ENCODE assay signal across 8 cellular contexts in the genomic region with DNA sequence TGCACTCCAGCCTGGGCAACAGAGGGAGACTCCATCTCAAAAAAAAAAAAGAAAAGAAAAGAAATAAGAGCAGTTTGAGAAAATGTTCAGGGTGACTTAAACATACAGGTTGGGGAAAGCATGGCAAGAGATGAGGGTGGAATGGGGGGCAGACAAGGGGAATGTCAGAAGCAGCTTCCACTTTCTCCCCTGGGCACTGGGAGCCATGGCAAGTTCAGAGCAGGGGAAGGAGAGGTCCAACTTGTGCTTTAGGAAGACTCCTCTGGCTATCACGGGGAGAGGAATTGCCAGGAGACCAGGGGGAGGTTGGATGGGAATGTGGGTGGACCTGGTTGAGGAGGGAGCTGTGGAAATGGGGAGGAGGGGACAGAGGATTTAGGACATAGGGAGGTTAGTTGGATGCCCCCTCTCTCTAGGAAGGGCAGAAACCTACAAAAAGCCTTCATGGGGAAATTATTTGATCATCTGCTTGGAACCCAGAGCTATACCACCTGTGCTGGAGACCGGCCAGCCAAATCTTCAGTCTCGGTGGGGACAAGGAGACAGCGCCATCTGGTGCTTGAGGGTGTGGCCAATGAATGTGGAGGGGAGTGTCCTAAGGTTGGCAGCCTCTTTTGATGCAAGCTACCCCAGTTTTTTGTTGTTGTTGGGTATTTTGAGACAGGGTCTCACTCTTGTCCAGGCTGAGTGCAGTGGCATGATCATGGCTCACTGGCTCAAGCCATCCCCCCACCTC. TPM values are rescaled to one million over a fixed set of nuclear protein-coding genes. Genes with fewer than 3 reads are reported as not detected.
A peak's percentile ranks its signal among the peaks of the same experiment; 100 is the strongest.
DNase-seq lines count a peak whose midpoint lies in the region; ATAC-seq and TF ChIP-seq lines count a peak whose summit lies in the region.

No MANE protein-coding gene starts in this region.

- peaks cover 24% of the 10 kb centered on the region for H3K36me3 Mint-ChIP-seq in Calu3 (ENCODE audit: insufficient read depth, unreplicated experiment)
- peaks cover 24% of the 10 kb centered on the region for H3K36me3 Mint-ChIP-seq in activated T-helper 2 cell treated with anti-CD3 and anti-CD28 coated beads, Interferon-gamma antibody, Interleukin-2, Interleukin-4, amounts not matched to agents 10 μg/mL and 5 μg/mL and 100 μg/mL, durations not matched to agents 14 hours and 24 hours and 36 hours (ENCODE audit: low read depth)

- no peaks in the 10 kb centered on the region for H3K4me1 Mint-ChIP-seq in Calu3 (ENCODE audit: low read depth, unreplicated experiment)
- peaks cover 5% of the 10 kb centered on the region for H3K4me1 Mint-ChIP-seq in activated T-helper 2 cell treated with anti-CD3 and anti-CD28 coated beads, Interferon-gamma antibody, Interleukin-2, Interleukin-4, amounts not matched to agents 10 μg/mL and 5 μg/mL and 100 μg/mL, durations not matched to agents 14 hours and 24 hours and 36 hours (ENCODE audit: low read depth)

- H3K9me3 Mint-ChIP-seq in Calu3 (ENCODE audit: low read depth, unreplicated experiment) = no peaks in the 10 kb centered on the region
- no peaks in the 10 kb centered on the region for H3K9me3 Mint-ChIP-seq in activated T-helper 2 cell treated with anti-CD3 and anti-CD28 coated beads, Interferon-gamma antibody, Interleukin-2, Interleukin-4, amounts not matched to agents 10 μg/mL and 5 μg/mL and 100 μg/mL, durations not matched to agents 14 hours and 24 hours and 36 hours

- no peaks in the 10 kb centered on the region for H3K27me3 ChIP-seq in right cardiac atrium (ENCODE audit: control insufficient read depth, insufficient read depth)

- TF ChIP-seq CTCF in Calu3 (IDR thresholded peaks at IDR 0.05; ENCODE audit: unreplicated experiment) = no peak

- BruUV-seq in Calu3 (replicated peaks; lab: Mats Ljungman, UMichigan) = no TSS peak

- no peaks in the 10 kb centered on the region for H3K4me1 ChIP-seq in right cardiac atrium (ENCODE audit: control insufficient read depth, insufficient read depth, low read length)

- no peaks in the 10 kb centered on the region for H3K9me3 ChIP-seq in right cardiac atrium (ENCODE audit: control insufficient read depth, low read length)

- CTCF ChIA-PET in Calu3 (lab: Charles Lee) = interaction anchor here (0.5 to 2.0 kb wide), 5 partner anchors 11 to 244 kb away, joined by 3 to 10 read pairs (median 4); no protein-coding TSS in a partner anchor

- H3K27ac Mint-ChIP-seq in Calu3 (ENCODE audit: unreplicated experiment) = peak overlapping the region; percentile 8
- H3K27ac Mint-ChIP-seq in activated T-helper 2 cell treated with anti-CD3 and anti-CD28 coated beads, Interferon-gamma antibody, Interleukin-2, Interleukin-4, amounts not matched to agents 10 μg/mL and 5 μg/mL and 100 μg/mL, durations not matched to agents 14 hours and 24 hours and 36 hours = no peak overlapping the region

- intact Hi-C loops in Calu3 (cut with micrococcal nuclease; ENCODE audit: unreplicated experiment) = loop anchor here (10.0 kb wide), 2 partner anchors 241 to 281 kb away; no protein-coding TSS in a partner anchor
- intact Hi-C loops in activated T-helper 2 cell treated with anti-CD3 and anti-CD28 coated beads, Interferon-gamma antibody, Interleukin-2, Interleukin-4, amounts not matched to agents 10 μg/mL and 5 μg/mL and 100 μg/mL, durations not matched to agents 14 hours and 24 hours and 36 hours (cut with micrococcal nuclease) = loop anchor here (5.0 kb wide), 1 partner anchor 226 kb away; no protein-coding TSS in a partner anchor
- intact Hi-C loops in right cardiac atrium (cut with DNase I) = loop anchor here in 3 of 4 donors (10.0 kb wide), 2 partner anchors 231 to 241 kb away; no protein-coding TSS in a partner anchor

- H3K27me3 Mint-ChIP-seq in Calu3 (ENCODE audit: unreplicated experiment) = no peaks in the 10 kb centered on the region
- no peaks in the 10 kb centered on the region for H3K27me3 Mint-ChIP-seq in activated T-helper 2 cell treated with anti-CD3 and anti-CD28 coated beads, Interferon-gamma antibody, Interleukin-2, Interleukin-4, amounts not matched to agents 10 μg/mL and 5 μg/mL and 100 μg/mL, durations not matched to agents 14 hours and 24 hours and 36 hours (ENCODE audit: low read depth)

- ATAC-seq in right cardiac atrium (no peak), GM18907 (IDR thresholded peaks at IDR 0.05; ENCODE audit: unreplicated experiment) (no peak)

- H3K4me3 Mint-ChIP-seq in Calu3 (ENCODE audit: low read depth, unreplicated experiment) = no peak overlapping the region
- no peak overlapping the region for H3K4me3 Mint-ChIP-seq in activated T-helper 2 cell treated with anti-CD3 and anti-CD28 coated beads, Interferon-gamma antibody, Interleukin-2, Interleukin-4, amounts not matched to agents 10 μg/mL and 5 μg/mL and 100 μg/mL, durations not matched to agents 14 hours and 24 hours and 36 hours (ENCODE audit: low read depth)

- DNase-seq in Calu3 = peak; percentile 60
- peak; percentile 74 for DNase-seq in HuH-7 (ENCODE audit: low spot score)
- peak; percentile 88 for DNase-seq in RPMI8226
- DNase-seq in activated T-helper 2 cell treated with anti-CD3 and anti-CD28 coated beads, Interferon-gamma antibody, Interleukin-2, Interleukin-4, amounts not matched to agents 10 μg/mL and 5 μg/mL and 100 μg/mL, durations not matched to agents 14 hours and 24 hours and 36 hours (ENCODE audit: low spot score) = peak; percentile 67
- peak in 2 of 3 donors; percentile 68 to 78 for DNase-seq in right cardiac atrium
- peak; percentile 66 for DNase-seq in stimulated activated CD4-positive, alpha-beta T cell treated with anti-CD3 and anti-CD28 coated beads, Interleukin-4, amount 100 ng/mL, for 1 hour
- no peak for DNase-seq in occipital lobe (lab: John Stamatoyannopoulos, UW)

- no peak overlapping the region for H3K4me3 ChIP-seq in right cardiac atrium (ENCODE audit: low read length)

- 31% methylated on average over 4 of the region's 4 CpGs for WGBS in right cardiac atrium

- H3K27ac ChIP-seq in right cardiac atrium (ENCODE audit: low read length) = no peak overlapping the region

RNA-seq across cellular contexts. Expression of gene STRN4, which starts 7.3 kb away (rescaled TPM):
- total RNA-seq in Calu3 (2022) (149 and 151 TPM in 2 replicates), right cardiac atrium (10 to 100 TPM; 49.0 to 69.8 (median 54.7) TPM), occipital lobe (85.2 TPM)
- total RNA-seq in activated T-helper 2 cell treated with anti-CD3 and anti-CD28 coated beads, Interferon-gamma antibody, Interleukin-2, Interleukin-4, amounts not matched to agents 10 μg/mL and 5 μg/mL and 100 μg/mL, durations not matched to agents 14 hours and 24 hours and 36 hours = 96.2 and 97.7 TPM in 2 replicates
- 39.3 TPM for polyA plus RNA-seq in right cardiac atrium

RNA-seq across cellular contexts. Expression of gene FKRP, which starts 7.7 kb away (rescaled TPM):
- total RNA-seq in Calu3 (2022) (33.7 and 35.0 TPM in 2 replicates), right cardiac atrium (10 to 100 TPM; 15.0 to 22.7 (median 21.0) TPM), occipital lobe (11.7 TPM)
- total RNA-seq in activated T-helper 2 cell treated with anti-CD3 and anti-CD28 coated beads, Interferon-gamma antibody, Interleukin-2, Interleukin-4, amounts not matched to agents 10 μg/mL and 5 μg/mL and 100 μg/mL, durations not matched to agents 14 hours and 24 hours and 36 hours = 23.1 and 23.8 TPM in 2 replicates
- polyA plus RNA-seq in right cardiac atrium = 15.9 TPM

RNA-seq across cellular contexts. Expression of gene SLC1A5, which starts 34.8 kb away (rescaled TPM):
- total RNA-seq in Calu3 (2022) (237 and 250 TPM in 2 replicates), right cardiac atrium (10 to 100 TPM; 16.9 to 45.6 (median 24.7) TPM), occipital lobe (3.3 TPM)
- 203 and 208 TPM in 2 replicates for total RNA-seq in activated T-helper 2 cell treated with anti-CD3 and anti-CD28 coated beads, Interferon-gamma antibody, Interleukin-2, Interleukin-4, amounts not matched to agents 10 μg/mL and 5 μg/mL and 100 μg/mL, durations not matched to agents 14 hours and 24 hours and 36 hours
- polyA plus RNA-seq in right cardiac atrium = 15.9 TPM

RNA-seq across cellular contexts. Expression of gene PRKD2, which starts 36.7 kb away (rescaled TPM):
- total RNA-seq in Calu3 (2022) (98.3 and 110 TPM in 2 replicates), right cardiac atrium (10 to 100 TPM; 14.2 to 16.6 (median 14.8) TPM), occipital lobe (4.7 TPM)
- total RNA-seq in activated T-helper 2 cell treated with anti-CD3 and anti-CD28 coated beads, Interferon-gamma antibody, Interleukin-2, Interleukin-4, amounts not matched to agents 10 μg/mL and 5 μg/mL and 100 μg/mL, durations not matched to agents 14 hours and 24 hours and 36 hours = 77.9 and 79.8 TPM in 2 replicates
- polyA plus RNA-seq in right cardiac atrium = 11.3 TPM
